ENCODE assay signal across 26 cellular contexts in genomic region chrX:134174859-134175258, GRCh38.
DNase-seq lines count a peak whose midpoint lies in the region; ATAC-seq and TF ChIP-seq lines count a peak whose summit lies in the region.
"Had no signal": no experiment of that assay in that cellular context is flagged by ENCODE, and none has a peak within 500 bp of the region (broad histone marks: within the 10 kb centered on the region; RNA-seq: fewer than 3 reads in every experiment).

No MANE protein-coding gene starts in this region.

- no peaks in the 10 kb centered on the region for H3K36me3 Mint-ChIP-seq in T-helper 17 cell (ENCODE audit: low read depth)

- H3K4me2 ChIP-seq in osteoblast (ENCODE audit: insufficient read depth, low read length): no peak overlapping the region

- H3K4me1 ChIP-seq in iPS-18a (ENCODE audit: control insufficient read depth, low read depth, low read length) (peaks cover 44% of the 10 kb centered on the region), osteoblast (ENCODE audit: insufficient read depth, low read length) (no peaks in the 10 kb centered on the region)
- H3K4me1 ChIP-seq: gastrocnemius medialis, left lung, SJSA1, testis, vagina had no signal

- H3K27me3 ChIP-seq in H7 (ENCODE audit: control insufficient read depth, insufficient read depth, low read length) (no peaks in the 10 kb centered on the region), iPS-18a (ENCODE audit: control insufficient read depth, insufficient read depth, low read length) (no peaks in the 10 kb centered on the region), osteoblast (ENCODE audit: insufficient read depth, low read length) (peaks cover 15% of the 10 kb centered on the region)
- H3K27me3 ChIP-seq: testis, vagina had no signal

- peak overlapping the region; percentile 10; the same call in 1 of the 2 replicates for H3K4me3 ChIP-seq in H7 (ENCODE audit: insufficient read depth, low read depth, low read length)
- peak overlapping the region; percentile 98 for H3K4me3 ChIP-seq in iPS-18a (ENCODE audit: low read length)
- no peak overlapping the region for H3K4me3 ChIP-seq in osteoblast (ENCODE audit: insufficient read depth, low read length)
- H3K4me3 ChIP-seq: esophagus squamous epithelium, left lung, SJSA1, testis, vagina had no signal

- H3K36me3 ChIP-seq in H7 (replicated peaks; ENCODE audit: control insufficient read depth, insufficient read depth, low read length): peaks cover 14% of the 10 kb centered on the region
- H3K36me3 ChIP-seq in iPS-18a (ENCODE audit: control insufficient read depth, low read depth, low read length): peaks cover 10% of the 10 kb centered on the region
- H3K36me3 ChIP-seq in osteoblast (ENCODE audit: insufficient read depth, low read length): no peaks in the 10 kb centered on the region
- H3K36me3 ChIP-seq: brain microvascular endothelial cell, esophagus squamous epithelium, gastrocnemius medialis, left lung, SJSA1, vagina, WERI-Rb-1 had no signal

- ATAC-seq in T-helper 17 cell (no peak), GM18502 (IDR thresholded peaks at IDR 0.05; ENCODE audit: poor library complexity, unreplicated experiment) (no peak), HG03108 (IDR thresholded peaks at IDR 0.05; ENCODE audit: unreplicated experiment) (no peak)
- ATAC-seq: effector memory CD8-positive, alpha-beta T cell; gastrocnemius medialis; left lung had no signal

- no peak for TF ChIP-seq CTCF in osteoblast (IDR thresholded peaks at IDR 0.05; ENCODE audit: extremely low read depth, low read depth, low read length)

- peak overlapping the region; percentile 100 for H3K9ac ChIP-seq in iPS-18a (ENCODE audit: low read length)

- H3K27ac Mint-ChIP-seq in T-helper 17 cell: no peak overlapping the region
- H3K27ac Mint-ChIP-seq: effector memory CD8-positive, alpha-beta T cell had no signal

- H3K79me2 ChIP-seq in osteoblast (ENCODE audit: insufficient read depth, low read length): no peaks in the 10 kb centered on the region

- H3K4me1 Mint-ChIP-seq in T-helper 17 cell: peaks cover 14% of the 10 kb centered on the region

- H3K4me3 Mint-ChIP-seq in T-helper 17 cell: peak overlapping the region; percentile 25

- H3K27ac ChIP-seq in iPS-18a (ENCODE audit: low read length) (peak overlapping the region; percentile 99), osteoblast (ENCODE audit: low read depth, low read length) (no peak overlapping the region)
- H3K27ac ChIP-seq: brain microvascular endothelial cell, esophagus squamous epithelium, gastrocnemius medialis, left lung, SJSA1, testis, vagina, WERI-Rb-1 had no signal

- H3K9me3 ChIP-seq in T-helper 17 cell (ENCODE audit: control insufficient read depth, low read length, poor library complexity, severe bottlenecking) (no peaks in the 10 kb centered on the region), iPS-18a (ENCODE audit: control insufficient read depth, low read depth, low read length) (no peaks in the 10 kb centered on the region), osteoblast (ENCODE audit: low read depth, low read length) (no peaks in the 10 kb centered on the region)
- H3K9me3 ChIP-seq: esophagus squamous epithelium, gastrocnemius medialis, left lung, SJSA1, testis, vagina had no signal

- H3K27me3 Mint-ChIP-seq in T-helper 17 cell: peaks cover 6% of the 10 kb centered on the region

- DNase-seq in H7 (peak; percentile 70), T-helper 17 cell (no peak), osteoblast (ENCODE audit: insufficient read length, low spot score, missing footprints) (peak; percentile 35), HT-29 (ENCODE audit: low spot score) (no peak)
- DNase-seq: activated CD4-positive, alpha-beta T cell treated with anti-CD3 and anti-CD28 coated beads, Interleukin-2, amount 50 U/mL, for 4 hours; activated CD8-positive, alpha-beta memory T cell treated with anti-CD3 and anti-CD28 coated beads, Interleukin-2, amount 50 U/mL, for 48 hours; brain microvascular endothelial cell; effector memory CD8-positive, alpha-beta T cell; esophagus squamous epithelium; gastrocnemius medialis; GF-D8; IMR-90; left lung; midbrain; NCI-H1105 treated with DMSO at 0.1 percent for 48 hours; NCI-H2081 treated with DMSO at 0.1 percent for 48 hours; NCI-H82; small intestine; stimulated activated naive CD4-positive, alpha-beta T cell; testis; WERI-Rb-1 had no signal

- H4K20me1 ChIP-seq in osteoblast (ENCODE audit: insufficient read depth, low read length): no peaks in the 10 kb centered on the region

- no peak overlapping the region for H2AFZ ChIP-seq in osteoblast (ENCODE audit: low read length)

Comparison
In these comparisons a context has a peak if more than half of its experiments do, and no peak if none do; other contexts are left out.
1. DNase-seq: peak in H7 (single experiment) and osteoblast (single experiment); none in T-helper 17 cell (0 of 3) and HT-29 (single experiment).